Comparison of ENCODE assay signal across 23 cellular contexts in the genomic region with DNA sequence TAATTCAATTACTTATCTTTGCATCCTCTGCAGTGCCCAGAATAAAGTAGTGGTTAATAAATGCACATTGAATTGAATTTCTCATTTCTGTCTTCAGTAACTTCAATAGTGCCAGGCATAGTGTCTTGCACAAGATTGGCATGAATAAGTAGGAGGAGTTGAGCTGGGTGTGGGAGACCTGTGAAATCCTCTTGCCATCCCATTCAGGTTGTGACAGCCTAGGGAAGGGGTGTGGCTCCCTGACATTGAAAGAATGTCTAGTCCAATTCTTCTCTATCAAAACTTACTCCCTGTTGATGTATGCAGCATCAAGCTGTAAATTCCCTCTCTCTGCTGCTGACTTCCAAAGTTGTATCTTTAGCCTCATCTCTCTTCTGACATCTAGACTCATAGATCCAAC.
"Had no signal": no experiment of that assay in that cellular context is flagged by ENCODE, and none has a peak within 500 bp of the region (broad histone marks: within the 10 kb centered on the region; RNA-seq: fewer than 3 reads in every experiment).

No MANE protein-coding gene starts in this region.

- H3K27ac ChIP-seq: neutrophil, pancreas, prostate gland, right lobe of liver, sigmoid colon, stomach, thoracic aorta, thyroid gland, tibial nerve, upper lobe of left lung, vagina had no signal

- H3K36me3 ChIP-seq: neutrophil, pancreas, prostate gland, right lobe of liver, sigmoid colon, stomach, thoracic aorta, thyroid gland, tibial nerve, upper lobe of left lung, vagina had no signal

- DNase-seq: naive thymus-derived CD8-positive, alpha-beta T cell; nephron progenitor cell; pancreas; right cardiac atrium; right lobe of liver; sigmoid colon; small intestine; stimulated activated CD4-positive, alpha-beta T cell treated with anti-CD3 and anti-CD28 coated beads, Interleukin-15, amount 100 ng/mL, for 24 hours; stimulated activated CD4-positive, alpha-beta T cell treated with anti-CD3 and anti-CD28 coated beads, Interleukin-2, amount 100 ng/mL, for 24 hours; stimulated activated CD4-positive, alpha-beta T cell treated with anti-CD3 and anti-CD28 coated beads, Interleukin-2, amount 100 ng/mL, for 48 hours; stimulated activated CD4-positive, alpha-beta T cell treated with anti-CD3 and anti-CD28 coated beads, Interleukin-4, amount 100 ng/mL, for 24 hours; stimulated activated naive B cell treated with anti-CD40 and anti-IgM and Interleukin-4, amounts not matched to agents 10 μg/mL and 1 μg/mL and 100 μg/mL, for 72 hours; stomach; thyroid gland; trophoblast cell; upper lobe of left lung had no signal

- H3K9me3 ChIP-seq: neutrophil, pancreas, prostate gland, right lobe of liver, sigmoid colon, stomach, thoracic aorta, thyroid gland, tibial nerve, upper lobe of left lung, vagina had no signal

- H3K4me3 ChIP-seq: pancreas, prostate gland, right lobe of liver, sigmoid colon, stomach, thoracic aorta, thyroid gland, tibial nerve, upper lobe of left lung, vagina had no signal

- ATAC-seq: naive thymus-derived CD8-positive, alpha-beta T cell; natural killer cell treated with Interleukin-12 subunit alpha and Interleukin-12 subunit beta and Interleukin-15 and Interleukin-18, amount 100 ng/mL, for 72 hours; pancreas; right cardiac atrium; right lobe of liver; stimulated activated effector memory CD8-positive, alpha-beta T cell treated with anti-CD3 and anti-CD28 coated beads, Interleukin-12 subunit alpha, Interleukin-12 subunit beta, amount 100 ng/mL, for 72 hours; stimulated activated naive B cell treated with anti-CD40 and anti-IgM and Interleukin-4, amounts not matched to agents 10 μg/mL and 1 μg/mL and 100 μg/mL, for 72 hours had no signal

- H3K4me1 ChIP-seq: pancreas, prostate gland, right lobe of liver, sigmoid colon, stomach, thyroid gland, tibial nerve, upper lobe of left lung, vagina had no signal

- H3K27me3 ChIP-seq: pancreas, right lobe of liver, thyroid gland, upper lobe of left lung, vagina had no signal
